In the genomic region with DNA sequence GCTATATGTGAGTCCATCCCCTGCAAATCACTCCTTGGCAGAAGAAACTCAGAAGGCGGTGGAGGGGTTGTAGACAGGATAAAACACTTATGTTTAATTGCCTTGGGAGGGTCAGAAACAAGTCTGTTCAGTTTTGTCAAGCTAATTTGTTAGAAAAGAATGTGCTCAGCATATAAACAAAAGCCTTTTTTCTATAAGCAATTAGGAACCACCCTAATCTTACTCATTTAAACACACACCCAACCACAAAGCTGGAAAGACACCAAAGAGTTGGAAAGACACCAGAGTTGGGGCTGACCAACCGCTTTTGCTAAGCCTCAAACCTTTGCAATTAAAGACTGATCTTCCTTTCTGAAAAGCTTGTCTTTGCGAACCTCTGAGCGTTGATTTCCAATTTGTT, we compare ENCODE assay signal across 29 cellular contexts.
"Had no signal": no experiment of that assay in that cellular context is flagged by ENCODE, and none has a peak within 500 bp of the region (broad histone marks: within the 10 kb centered on the region; RNA-seq: fewer than 3 reads in every experiment).

No MANE protein-coding gene starts in this region.

- H3K27ac ChIP-seq: cardiac muscle cell, colonic mucosa, heart left ventricle, ovary, sigmoid colon, thoracic aorta, uterus had no signal

- ATAC-seq: activated CD8-positive, alpha-beta memory T cell treated with anti-CD3 and anti-CD28 coated beads, Interleukin-2, amount 10 ng/mL, durations not matched to agents 7 days and 5 days; activated CD8-positive, alpha-beta T cell treated with anti-CD3 and anti-CD28 coated beads, Interleukin-2, amount 10 ng/mL, durations not matched to agents 7 days and 5 days; activated naive CD4-positive, alpha-beta T cell treated with anti-CD3 and anti-CD28 coated beads, Interleukin-2, amount 50 U/mL, for 72 hours; heart left ventricle; left colon; naive thymus-derived CD4-positive, alpha-beta T cell; stimulated activated effector memory CD8-positive, alpha-beta T cell treated with anti-CD3 and anti-CD28 coated beads, Interleukin-12 subunit alpha, Interleukin-12 subunit beta, amount 100 ng/mL, for 72 hours; T-helper 17 cell had no signal

- H3K36me3 ChIP-seq: cardiac muscle cell, colonic mucosa, heart left ventricle, ovary, sigmoid colon, thoracic aorta, uterus had no signal

- H3K36me3 Mint-ChIP-seq: activated CD8-positive, alpha-beta memory T cell treated with anti-CD3 and anti-CD28 coated beads, Interleukin-2, amount 10 ng/mL, durations not matched to agents 7 days and 5 days; activated naive CD4-positive, alpha-beta T cell treated with anti-CD3 and anti-CD28 coated beads, Interleukin-2, amount 50 U/mL, for 72 hours; mesothelial cell of epicardium; naive thymus-derived CD4-positive, alpha-beta T cell; stimulated activated effector memory CD8-positive, alpha-beta T cell treated with anti-CD3 and anti-CD28 coated beads, Interleukin-12 subunit alpha, Interleukin-12 subunit beta, amount 100 ng/mL, for 72 hours had no signal

- H3K27ac Mint-ChIP-seq: activated CD8-positive, alpha-beta memory T cell treated with anti-CD3 and anti-CD28 coated beads, Interleukin-2, amount 10 ng/mL, durations not matched to agents 7 days and 5 days; activated CD8-positive, alpha-beta T cell treated with anti-CD3 and anti-CD28 coated beads, Interleukin-2, amount 10 ng/mL, durations not matched to agents 7 days and 5 days; activated naive CD4-positive, alpha-beta T cell treated with anti-CD3 and anti-CD28 coated beads, Interleukin-2, amount 50 U/mL, for 72 hours; immature natural killer cell; mesothelial cell of epicardium; naive thymus-derived CD4-positive, alpha-beta T cell; progenitor cell of endocrine pancreas; stimulated activated effector memory CD8-positive, alpha-beta T cell treated with anti-CD3 and anti-CD28 coated beads, Interleukin-12 subunit alpha, Interleukin-12 subunit beta, amount 100 ng/mL, for 72 hours; stimulated activated naive CD8-positive, alpha-beta T cell treated with anti-CD3 and anti-CD28 coated beads, Interleukin-15, Interleukin-2, amounts not matched to agents 100 ng/mL and 50 ng/mL, for 24 hours; T-helper 17 cell had no signal

- H3K4me1 Mint-ChIP-seq: activated CD8-positive, alpha-beta memory T cell treated with anti-CD3 and anti-CD28 coated beads, Interleukin-2, amount 10 ng/mL, durations not matched to agents 7 days and 5 days; immature natural killer cell; mesothelial cell of epicardium; naive thymus-derived CD4-positive, alpha-beta T cell; stimulated activated effector memory CD8-positive, alpha-beta T cell treated with anti-CD3 and anti-CD28 coated beads, Interleukin-12 subunit alpha, Interleukin-12 subunit beta, amount 100 ng/mL, for 72 hours; T-helper 17 cell had no signal

- H3K27me3 ChIP-seq: cardiac muscle cell, colonic mucosa, heart left ventricle, ovary, sigmoid colon, uterus had no signal

- H3K4me3 Mint-ChIP-seq: activated CD8-positive, alpha-beta memory T cell treated with anti-CD3 and anti-CD28 coated beads, Interleukin-2, amount 10 ng/mL, durations not matched to agents 7 days and 5 days; activated CD8-positive, alpha-beta T cell treated with anti-CD3 and anti-CD28 coated beads, Interleukin-2, amount 10 ng/mL, durations not matched to agents 7 days and 5 days; immature natural killer cell; mesothelial cell of epicardium; naive thymus-derived CD4-positive, alpha-beta T cell; stimulated activated effector memory CD8-positive, alpha-beta T cell treated with anti-CD3 and anti-CD28 coated beads, Interleukin-12 subunit alpha, Interleukin-12 subunit beta, amount 100 ng/mL, for 72 hours; stimulated activated naive CD8-positive, alpha-beta T cell treated with anti-CD3 and anti-CD28 coated beads, Interleukin-15, Interleukin-2, amounts not matched to agents 100 ng/mL and 50 ng/mL, for 24 hours; T-helper 17 cell had no signal

- H3K4me1 ChIP-seq: colonic mucosa, heart left ventricle, sigmoid colon, uterus had no signal

- H3K4me3 ChIP-seq: cardiac muscle cell, colonic mucosa, heart left ventricle, ovary, sigmoid colon, thoracic aorta, uterus had no signal

- DNase-seq: activated CD8-positive, alpha-beta memory T cell treated with anti-CD3 and anti-CD28 coated beads, Interleukin-2, amount 10 ng/mL, durations not matched to agents 7 days and 5 days; activated CD8-positive, alpha-beta T cell treated with anti-CD3 and anti-CD28 coated beads, Interleukin-2, amount 10 ng/mL, durations not matched to agents 7 days and 5 days; activated naive CD4-positive, alpha-beta T cell; activated T-cell treated with anti-CD3 and anti-CD28 coated beads, Interleukin-2, amount 50 U/mL, for 48 hours; cerebellar nuclear complex; colonic mucosa; effector memory CD4-positive, alpha-beta T cell; erythroblast; heart left ventricle; hypothalamus; immature natural killer cell; kidney; left colon; naive thymus-derived CD4-positive, alpha-beta T cell; ovary; sigmoid colon; small intestine; stimulated activated CD4-positive, alpha-beta T cell treated with anti-CD3 and anti-CD28 coated beads, Interleukin-4, amount 100 ng/mL, for 24 hours; T-helper 17 cell; T1000; trophoblast cell; uterus had no signal

- H3K27me3 Mint-ChIP-seq: activated CD8-positive, alpha-beta memory T cell treated with anti-CD3 and anti-CD28 coated beads, Interleukin-2, amount 10 ng/mL, durations not matched to agents 7 days and 5 days; progenitor cell of endocrine pancreas; T-helper 17 cell had no signal

- H3K9me3 ChIP-seq: colonic mucosa, ovary, thoracic aorta, uterus had no signal
